In genomic region chr13:51559916-51560315, GRCh38 we compare ENCODE assay signal across 22 cellular contexts. TPM values are rescaled to one million over a fixed set of nuclear protein-coding genes. Genes with fewer than 3 reads are reported as not detected.
A peak's percentile ranks its signal among the peaks of the same experiment; 100 is the strongest.
DNase-seq lines count a peak whose midpoint lies in the region; ATAC-seq and TF ChIP-seq lines count a peak whose summit lies in the region.
"Had no signal": no experiment of that assay in that cellular context is flagged by ENCODE, and none has a peak within 500 bp of the region (broad histone marks: within the 10 kb centered on the region; RNA-seq: fewer than 3 reads in every experiment).

No MANE protein-coding gene starts in this region.

- intact Hi-C loops in activated CD8-positive, alpha-beta T cell treated with anti-CD3 and anti-CD28 coated beads for 36 hours (cut with micrococcal nuclease), result no loop called here

- H3K4me2 ChIP-seq in Loucy (ENCODE audit: low read depth, low read length, poor library complexity, severe bottlenecking) (peak overlapping the region; percentile 21), neural progenitor cell (no peak overlapping the region)
- H3K4me2 ChIP-seq: A549 had no signal

- TF ChIP-seq CTCF in activated CD8-positive, alpha-beta T cell treated with anti-CD3 and anti-CD28 coated beads for 36 hours (IDR thresholded peaks at IDR 0.05), result no peak
- TF ChIP-seq CTCF in Loucy (conservative IDR thresholded peaks at IDR 0.05; ENCODE audit: low read length), result no peak
- no peak for TF ChIP-seq CTCF in neural progenitor cell (IDR thresholded peaks at IDR 0.05)

- H3K9ac ChIP-seq in Loucy (ENCODE audit: low read depth, low read length, poor library complexity, severe bottlenecking), result no peak overlapping the region
- no peak overlapping the region for H3K9ac ChIP-seq in neural progenitor cell
- H3K9ac ChIP-seq: parathyroid adenoma had no signal

- H3K9me2 ChIP-seq in Loucy (replicated peaks; ENCODE audit: low read depth, low read length), result no peaks in the 10 kb centered on the region

- H4K20me1 ChIP-seq in Loucy (ENCODE audit: insufficient read depth, low read length, poor library complexity, severe bottlenecking), result no peaks in the 10 kb centered on the region
- H4K20me1 ChIP-seq in neural progenitor cell (ENCODE audit: low read depth), result no peaks in the 10 kb centered on the region

- H3K9me3 ChIP-seq in Loucy (ENCODE audit: insufficient read depth, low read depth, low read length), result no peaks in the 10 kb centered on the region
- no peaks in the 10 kb centered on the region for H3K9me3 ChIP-seq in neural progenitor cell (ENCODE audit: low read depth)
- H3K9me3 ChIP-seq: A549, stomach had no signal

- no peak overlapping the region for H3K4me3 Mint-ChIP-seq in activated CD8-positive, alpha-beta T cell treated with anti-CD3 and anti-CD28 coated beads, Interleukin-2, amount 10 ng/mL, durations not matched to agents 7 days and 5 days
- H3K4me3 Mint-ChIP-seq in activated CD8-positive, alpha-beta T cell treated with anti-CD3 and anti-CD28 coated beads for 36 hours, result no peak overlapping the region
- H3K4me3 Mint-ChIP-seq in neural progenitor cell, result no peak overlapping the region
- H3K4me3 Mint-ChIP-seq: CD8-positive, alpha-beta memory T cell; T-helper 17 cell; type B pancreatic cell had no signal

- no peak for ATAC-seq in activated CD8-positive, alpha-beta T cell treated with anti-CD3 and anti-CD28 coated beads, Interleukin-2, amount 10 ng/mL, durations not matched to agents 7 days and 5 days
- ATAC-seq in activated CD8-positive, alpha-beta T cell treated with anti-CD3 and anti-CD28 coated beads for 36 hours, result no peak
- no peak for ATAC-seq in HG03520 (IDR thresholded peaks at IDR 0.05; ENCODE audit: unreplicated experiment)
- ATAC-seq: A549; activated CD4-positive, CD25-positive, alpha-beta regulatory T cell treated with anti-CD3 and anti-CD28 coated beads, Interleukin-2, amount 50 U/mL, for 24 hours; left ventricle myocardium superior; T-helper 17 cell had no signal

- peak overlapping the region; percentile 83 for H3K27ac Mint-ChIP-seq in activated CD8-positive, alpha-beta T cell treated with anti-CD3 and anti-CD28 coated beads, Interleukin-2, amount 10 ng/mL, durations not matched to agents 7 days and 5 days
- H3K27ac Mint-ChIP-seq in activated CD8-positive, alpha-beta T cell treated with anti-CD3 and anti-CD28 coated beads for 36 hours, result no peak overlapping the region
- peak overlapping the region; percentile 6 for H3K27ac Mint-ChIP-seq in neural progenitor cell
- H3K27ac Mint-ChIP-seq: T-helper 17 cell, type B pancreatic cell had no signal

- peak overlapping the region; percentile 86 for H2AFZ ChIP-seq in Loucy (ENCODE audit: low read length)
- H2AFZ ChIP-seq in neural progenitor cell (replicated peaks), result peak overlapping the region; percentile 35
- H2AFZ ChIP-seq: parathyroid adenoma had no signal

- H3K27me3 ChIP-seq in Loucy (ENCODE audit: insufficient read depth, low read length, poor library complexity, severe bottlenecking), result no peaks in the 10 kb centered on the region
- no peaks in the 10 kb centered on the region for H3K27me3 ChIP-seq in neural progenitor cell
- H3K27me3 ChIP-seq: stomach had no signal

- H3K27me3 Mint-ChIP-seq in activated CD8-positive, alpha-beta T cell treated with anti-CD3 and anti-CD28 coated beads, Interleukin-2, amount 10 ng/mL, durations not matched to agents 7 days and 5 days (ENCODE audit: low read depth), result peaks cover 3% of the 10 kb centered on the region
- peaks cover 2% of the 10 kb centered on the region for H3K27me3 Mint-ChIP-seq in activated CD8-positive, alpha-beta T cell treated with anti-CD3 and anti-CD28 coated beads for 36 hours
- H3K27me3 Mint-ChIP-seq in neural progenitor cell (ENCODE audit: insufficient read depth, low read depth), result peaks cover 2% of the 10 kb centered on the region
- H3K27me3 Mint-ChIP-seq: type B pancreatic cell had no signal

- H3K79me2 ChIP-seq in Loucy (ENCODE audit: insufficient read depth, low read length), result no peaks in the 10 kb centered on the region
- H3K79me2 ChIP-seq in neural progenitor cell (ENCODE audit: low read depth), result no peaks in the 10 kb centered on the region
- H3K79me2 ChIP-seq: parathyroid adenoma had no signal

- H3K27ac ChIP-seq in neural progenitor cell, result no peak overlapping the region
- H3K27ac ChIP-seq: A549, parathyroid adenoma, stomach had no signal

- POLR2A ChIA-PET in activated CD8-positive, alpha-beta T cell treated with anti-CD3 and anti-CD28 coated beads, Interleukin-2, amount 10 ng/mL, durations not matched to agents 7 days and 5 days (lab: Charles Lee), result interaction anchor here (1.8 kb wide), 1 partner anchor 107 kb away, joined by 7 read pairs; the partner anchor contains the start of gene INTS6
- POLR2A ChIA-PET in activated CD8-positive, alpha-beta T cell treated with anti-CD3 and anti-CD28 coated beads for 36 hours (lab: Charles Lee), result no interaction called here

- H3K36me3 Mint-ChIP-seq in activated CD8-positive, alpha-beta T cell treated with anti-CD3 and anti-CD28 coated beads, Interleukin-2, amount 10 ng/mL, durations not matched to agents 7 days and 5 days (ENCODE audit: low read depth), result peaks cover 10% of the 10 kb centered on the region
- H3K36me3 Mint-ChIP-seq in activated CD8-positive, alpha-beta T cell treated with anti-CD3 and anti-CD28 coated beads for 36 hours (ENCODE audit: low read depth), result no peaks in the 10 kb centered on the region
- H3K36me3 Mint-ChIP-seq in neural progenitor cell, result no peaks in the 10 kb centered on the region
- H3K36me3 Mint-ChIP-seq: type B pancreatic cell had no signal

- H3K4me1 Mint-ChIP-seq in activated CD8-positive, alpha-beta T cell treated with anti-CD3 and anti-CD28 coated beads, Interleukin-2, amount 10 ng/mL, durations not matched to agents 7 days and 5 days (ENCODE audit: low read depth), result peaks cover 37% of the 10 kb centered on the region
- peaks cover 19% of the 10 kb centered on the region for H3K4me1 Mint-ChIP-seq in activated CD8-positive, alpha-beta T cell treated with anti-CD3 and anti-CD28 coated beads for 36 hours (ENCODE audit: low read depth)
- peaks cover 3% of the 10 kb centered on the region for H3K4me1 Mint-ChIP-seq in neural progenitor cell

- H3K36me3 ChIP-seq in Loucy (ENCODE audit: insufficient read depth, low read length) (no peaks in the 10 kb centered on the region), neural progenitor cell (no peaks in the 10 kb centered on the region)
- H3K36me3 ChIP-seq: stomach had no signal

- H3K4me1 ChIP-seq in Loucy (ENCODE audit: insufficient read depth, low read length, poor library complexity, severe bottlenecking), result peaks cover 16% of the 10 kb centered on the region
- no peaks in the 10 kb centered on the region for H3K4me1 ChIP-seq in neural progenitor cell
- H3K4me1 ChIP-seq: parathyroid adenoma had no signal

- H3K9me3 Mint-ChIP-seq in activated CD8-positive, alpha-beta T cell treated with anti-CD3 and anti-CD28 coated beads, Interleukin-2, amount 10 ng/mL, durations not matched to agents 7 days and 5 days (ENCODE audit: insufficient read depth), result no peaks in the 10 kb centered on the region
- no peaks in the 10 kb centered on the region for H3K9me3 Mint-ChIP-seq in activated CD8-positive, alpha-beta T cell treated with anti-CD3 and anti-CD28 coated beads for 36 hours
- no peaks in the 10 kb centered on the region for H3K9me3 Mint-ChIP-seq in neural progenitor cell
- H3K9me3 Mint-ChIP-seq: CD8-positive, alpha-beta memory T cell had no signal

- CTCF ChIA-PET in activated CD8-positive, alpha-beta T cell treated with anti-CD3 and anti-CD28 coated beads, Interleukin-2, amount 10 ng/mL, durations not matched to agents 7 days and 5 days (lab: Charles Lee), result no interaction called here
- CTCF ChIA-PET in activated CD8-positive, alpha-beta T cell treated with anti-CD3 and anti-CD28 coated beads for 36 hours (lab: Charles Lee), result no interaction called here

- H3F3A ChIP-seq in Loucy (ENCODE audit: low read depth) (no peaks in the 10 kb centered on the region), neural progenitor cell (ENCODE audit: low read depth) (no peaks in the 10 kb centered on the region)

- DNase-seq in activated CD8-positive, alpha-beta T cell treated with anti-CD3 and anti-CD28 coated beads, Interleukin-2, amount 10 ng/mL, durations not matched to agents 7 days and 5 days, result no peak
- no peak for DNase-seq in activated CD8-positive, alpha-beta T cell treated with anti-CD3 and anti-CD28 coated beads for 36 hours
- DNase-seq in SKM-1 (lab: John Stamatoyannopoulos, UW; ENCODE audit: unreplicated experiment), result peak; percentile 89
- DNase-seq in neural progenitor cell (ENCODE audit: low spot score), result no peak
- DNase-seq in activated CD4-positive, alpha-beta T cell treated with anti-CD3 and anti-CD28 coated beads for 48 hours, result no peak
- no peak for DNase-seq in GM03348 (ENCODE audit: low spot score)
- DNase-seq: activated gamma-delta T cell; CD8-positive, alpha-beta memory T cell; DMS79 treated with DMSO at 0.1 percent for 48 hours; effector memory CD4-positive, alpha-beta T cell; left ventricle myocardium superior; NCI-H187; NK-92 treated with Interleukin-12 subunit alpha and Interleukin-12 subunit beta, amount 100 ng/mL, for 24 hours; SHP77; stomach; T-helper 17 cell had no signal

- H3K4me3 ChIP-seq in Loucy (ENCODE audit: low read length, poor library complexity, severe bottlenecking), result no peak overlapping the region
- H3K4me3 ChIP-seq in neural progenitor cell, result no peak overlapping the region
- H3K4me3 ChIP-seq: A549, stomach had no signal

RNA-seq across cellular contexts. Expression of gene WDFY2, which starts 24.3 kb away (rescaled TPM):
- total RNA-seq in activated CD8-positive, alpha-beta T cell treated with anti-CD3 and anti-CD28 coated beads, Interleukin-2, amount 10 ng/mL, durations not matched to agents 7 days and 5 days, result 10 to 100 TPM; 11.3 TPM
- total RNA-seq in activated CD8-positive, alpha-beta T cell treated with anti-CD3 and anti-CD28 coated beads for 36 hours, result 10 to 100 TPM; 11.2 to 11.6 TPM
- 18.3 and 18.4 TPM in 2 replicates for total RNA-seq in neural progenitor cell (ENCODE audit: low replicate concordance)
